In the genomic region with DNA sequence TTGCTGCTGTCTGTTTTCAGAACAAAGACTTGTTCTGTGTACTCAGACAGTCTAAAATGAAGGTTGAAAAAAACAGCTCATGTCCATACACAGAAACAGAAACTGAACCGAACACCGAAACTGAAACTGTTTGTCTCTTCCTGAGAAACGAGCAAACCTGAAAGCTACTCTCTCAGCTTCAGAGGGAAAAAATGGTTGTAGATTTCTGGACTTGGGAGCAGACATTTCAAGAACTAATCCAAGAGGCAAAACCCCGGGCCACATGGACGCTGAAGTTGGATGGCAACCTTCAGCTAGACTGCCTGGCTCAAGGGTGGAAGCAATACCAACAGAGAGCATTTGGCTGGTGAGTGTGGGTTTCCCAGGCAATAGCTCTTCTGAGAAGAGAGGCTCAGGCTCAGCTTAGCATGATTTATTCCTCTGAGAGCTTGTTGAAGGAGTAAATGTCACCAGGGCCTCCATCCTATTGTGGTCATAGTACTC, we compare ENCODE assay signal across 8 cellular contexts. TPM values are rescaled to one million over a fixed set of nuclear protein-coding genes. Genes with fewer than 3 reads are reported as not detected.
DNase-seq lines count a peak whose midpoint lies in the region; ATAC-seq and TF ChIP-seq lines count a peak whose summit lies in the region.

RTP4 (plus strand) TSS at position 135 of the 483 bp plus-strand sequence; CDS start at position 192, 57 bp downstream.

- intact Hi-C loops in testis (cut with DNase I; ENCODE audit: low total_unique reads): no loop called here

- H3K4me1 ChIP-seq in duodenal mucosa (ENCODE audit: control insufficient read depth in 1 of 2, insufficient read depth in 2 of 2, low read length in 2 of 2): peaks cover 4 to 10% of the 10 kb centered on the region in 2 donors
- H3K4me1 ChIP-seq in mucosa of stomach (ENCODE audit: control insufficient read depth, insufficient read depth, low read length): peaks cover 6% of the 10 kb centered on the region
- peaks cover 11% of the 10 kb centered on the region for H3K4me1 ChIP-seq in testis

- DNase-seq in DMS53 treated with DMSO at 0.1 percent for 48 hours (lab: John Stamatoyannopoulos, UW; ENCODE audit: unreplicated experiment) (peak; percentile 3), testis (peak; percentile 32), NCI-H146 treated with DMSO at 0.1 percent for 48 hours (lab: John Stamatoyannopoulos, UW; ENCODE audit: unreplicated experiment) (no peak)
- peak; percentile 76 for DNase-seq in activated CD4-positive, alpha-beta T cell treated with anti-CD3 and anti-CD28 coated beads, Interleukin-2, amount 10 ng/mL, durations not matched to agents 7 days and 5 days

- H3K4me3 ChIP-seq in duodenal mucosa (ENCODE audit: low read depth in 1 of 2, low read length in 2 of 2) (peak within 1 kb of the TSS; percentile 71 to 87), mucosa of stomach (ENCODE audit: low read length) (peak within 1 kb of the TSS; percentile 72), testis (peak within 1 kb of the TSS; percentile 42 to 63)

- WGBS in testis, 2 donors: 3 to 13% methylated on average over 5 of the region's 5 CpGs

- peaks cover 9 to 17% of the 10 kb centered on the region in 2 donors for H3K36me3 ChIP-seq in duodenal mucosa (ENCODE audit: control insufficient read depth in 1 of 2, insufficient read depth in 2 of 2, low read length in 2 of 2)
- no peaks in the 10 kb centered on the region for H3K36me3 ChIP-seq in mucosa of stomach (ENCODE audit: control insufficient read depth, insufficient read depth, low read length)
- no peaks in the 10 kb centered on the region for H3K36me3 ChIP-seq in testis (ENCODE audit: low read depth, missing control alignments)

- peaks cover 27% of the 10 kb centered on the region for H3K9me3 Mint-ChIP-seq in activated CD4-positive, alpha-beta T cell treated with anti-CD3 and anti-CD28 coated beads, Interleukin-2, amount 10 ng/mL, durations not matched to agents 7 days and 5 days

- peak within 1 kb of the TSS; percentile 69 to 86 for H3K9ac ChIP-seq in duodenal mucosa (ENCODE audit: low read depth in 1 of 2, low read length in 2 of 2)
- H3K9ac ChIP-seq in mucosa of stomach (ENCODE audit: low read length): peak within 1 kb of the TSS; percentile 97

- ATAC-seq in GM19467 (IDR thresholded peaks at IDR 0.05; ENCODE audit: unreplicated experiment) (peak; percentile 93), HG03571 (IDR thresholded peaks at IDR 0.05; ENCODE audit: unreplicated experiment) (peak; percentile 95)

- peak within 1 kb of the TSS; percentile 96 for H3K27ac Mint-ChIP-seq in activated CD4-positive, alpha-beta T cell treated with anti-CD3 and anti-CD28 coated beads, Interleukin-2, amount 10 ng/mL, durations not matched to agents 7 days and 5 days

- POLR2A ChIA-PET in activated CD4-positive, alpha-beta T cell treated with anti-CD3 and anti-CD28 coated beads, Interleukin-2, amount 10 ng/mL, durations not matched to agents 7 days and 5 days (lab: Charles Lee): interaction anchor here (0.5 to 0.8 kb wide), 2 partner anchors 9 to 1588 kb away, joined by 3 to 4 read pairs; no protein-coding TSS in a partner anchor

- H3K9me3 ChIP-seq in duodenal mucosa (ENCODE audit: control insufficient read depth in 1 of 2, low read length in 2 of 2) (no peaks in the 10 kb centered on the region), mucosa of stomach (ENCODE audit: control insufficient read depth, low read length) (no peaks in the 10 kb centered on the region), testis (no peaks in the 10 kb centered on the region)

- H3K36me3 Mint-ChIP-seq in activated CD4-positive, alpha-beta T cell treated with anti-CD3 and anti-CD28 coated beads, Interleukin-2, amount 10 ng/mL, durations not matched to agents 7 days and 5 days (ENCODE audit: low read depth): peaks cover 54% of the 10 kb centered on the region

- TF ChIP-seq POLR2A in testis (IDR thresholded peaks at IDR 0.05): no peak

- H3K27me3 ChIP-seq in duodenal mucosa (ENCODE audit: control insufficient read depth in 1 of 2, insufficient read depth in 2 of 2, low read length in 2 of 2) (no peaks in the 10 kb centered on the region), mucosa of stomach (ENCODE audit: control insufficient read depth, insufficient read depth, low read length) (no peaks in the 10 kb centered on the region), testis (no peaks in the 10 kb centered on the region)

- H3K27ac ChIP-seq in duodenal mucosa (ENCODE audit: low read depth, low read length): peak within 1 kb of the TSS; percentile 77
- H3K27ac ChIP-seq in testis: peak within 1 kb of the TSS; percentile 89 to 92

- TF ChIP-seq CTCF in testis (IDR thresholded peaks at IDR 0.05): no peak

- CTCF ChIA-PET in activated CD4-positive, alpha-beta T cell treated with anti-CD3 and anti-CD28 coated beads, Interleukin-2, amount 10 ng/mL, durations not matched to agents 7 days and 5 days (lab: Charles Lee): interaction anchor here (0.9 to 2.0 kb wide), 7 partner anchors 9 to 229 kb away, joined by 3 to 5 read pairs (median 3); partner anchors contain the start of gene RPL39L

- H3K4me3 Mint-ChIP-seq in activated CD4-positive, alpha-beta T cell treated with anti-CD3 and anti-CD28 coated beads, Interleukin-2, amount 10 ng/mL, durations not matched to agents 7 days and 5 days: peak within 1 kb of the TSS; percentile 93

- no peaks in the 10 kb centered on the region for H3K27me3 Mint-ChIP-seq in activated CD4-positive, alpha-beta T cell treated with anti-CD3 and anti-CD28 coated beads, Interleukin-2, amount 10 ng/mL, durations not matched to agents 7 days and 5 days

- H3K4me1 Mint-ChIP-seq in activated CD4-positive, alpha-beta T cell treated with anti-CD3 and anti-CD28 coated beads, Interleukin-2, amount 10 ng/mL, durations not matched to agents 7 days and 5 days: peaks cover 32% of the 10 kb centered on the region

RNA-seq across cellular contexts. Expression of gene RTP4, which starts in this region (rescaled TPM):
- total RNA-seq in activated CD4-positive, alpha-beta T cell treated with anti-CD3 and anti-CD28 coated beads, Interleukin-2, amount 10 ng/mL, durations not matched to agents 7 days and 5 days: 10 to 100 TPM; 18.9 to 19.4 TPM
- 1 to 10 TPM; 1.4 to 2.0 TPM for total RNA-seq in testis
- 3.1 TPM for polyA plus RNA-seq in testis (ENCODE audit: insufficient read depth, low read depth, low replicate concordance)

Comparison
In these comparisons a context has a peak if more than half of its experiments do, and no peak if none do; other contexts are left out.
1. RNA of gene RTP4 (total RNA-seq): 18.9 to 19.4 TPM in activated CD4-positive, alpha-beta T cell treated with anti-CD3 and anti-CD28 coated beads, Interleukin-2, amount 10 ng/mL, durations not matched to agents 7 days and 5 days; 1.4 to 2.0 TPM in testis; every median in the first group is over 4 times any median in the second.
2. Peak in every context shown above with its lines, with median percentiles within 50 percentile points of each other: H3K4me3 ChIP-seq.